19 cellular contexts compared by ENCODE assay signal in the genomic region with DNA sequence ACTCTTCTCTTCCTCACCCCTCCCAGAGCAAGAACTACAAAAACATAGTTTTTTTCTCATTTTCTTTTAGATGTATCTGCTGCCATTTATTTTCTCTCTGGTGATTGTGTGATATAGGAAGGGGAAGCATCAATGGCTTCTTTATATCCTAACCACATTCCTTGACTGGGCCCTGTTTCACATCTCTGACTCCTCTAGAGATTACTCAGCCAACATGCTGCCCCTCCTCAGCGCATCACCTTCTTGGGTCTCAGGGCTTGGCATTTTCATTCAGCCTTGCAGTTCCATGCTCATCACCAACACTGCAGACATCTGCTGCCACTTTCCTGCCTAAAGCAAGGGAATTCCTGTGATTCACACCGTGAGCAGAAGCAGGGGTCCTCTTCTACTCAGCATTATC.
"Had no signal": no experiment of that assay in that cellular context is flagged by ENCODE, and none has a peak within 500 bp of the region (broad histone marks: within the 10 kb centered on the region; RNA-seq: fewer than 3 reads in every experiment).

No MANE protein-coding gene starts in this region.

- H3K27me3 Mint-ChIP-seq: central memory CD8-positive, alpha-beta T cell; memory B cell; naive B cell had no signal

- H3K36me3 Mint-ChIP-seq: neural progenitor cell had no signal

- DNase-seq: activated CD4-positive, alpha-beta T cell treated with anti-CD3 and anti-CD28 coated beads for 1 hour; activated naive CD4-positive, alpha-beta T cell treated with Interleukin-2 at 50 U/mL for 16 hours; anterior cingulate cortex; brain microvascular endothelial cell; colonic mucosa; endodermal cell; gastrocnemius medialis; head of caudate nucleus; left ventricle myocardium inferior; mucosa of descending colon; naive B cell; psoas muscle; right cardiac atrium; testis; WERI-Rb-1 had no signal

- H3K4me1 Mint-ChIP-seq: endodermal cell, memory B cell, naive B cell had no signal

- H3K9me3 ChIP-seq: colonic mucosa, gastrocnemius medialis, left ventricle myocardium inferior, mucosa of descending colon, psoas muscle, testis, upper lobe of left lung had no signal

- H3K9me3 Mint-ChIP-seq: central memory CD8-positive, alpha-beta T cell; endodermal cell; memory B cell; naive B cell; neural progenitor cell had no signal

- H3K4me2 ChIP-seq: neural progenitor cell had no signal

- H3K27ac ChIP-seq: brain microvascular endothelial cell, colonic mucosa, gastrocnemius medialis, left ventricle myocardium inferior, neural progenitor cell, psoas muscle, testis, upper lobe of left lung, WERI-Rb-1 had no signal

- H3K27ac Mint-ChIP-seq: endodermal cell, memory B cell, neural progenitor cell had no signal

- H3K9ac ChIP-seq: neural progenitor cell had no signal

- H3K27me3 ChIP-seq: brain microvascular endothelial cell, colonic mucosa, gastrocnemius medialis, neural progenitor cell, testis, upper lobe of left lung had no signal

- H3K4me1 ChIP-seq: colonic mucosa, gastrocnemius medialis, left ventricle myocardium inferior, neural progenitor cell, psoas muscle, testis, upper lobe of left lung had no signal

- H3K36me3 ChIP-seq: brain microvascular endothelial cell, colonic mucosa, gastrocnemius medialis, left ventricle myocardium inferior, neural progenitor cell, upper lobe of left lung, WERI-Rb-1 had no signal

- H3K4me3 ChIP-seq: colonic mucosa, gastrocnemius medialis, left ventricle myocardium inferior, mucosa of descending colon, neural progenitor cell, psoas muscle, testis, upper lobe of left lung had no signal

- ATAC-seq: gastrocnemius medialis, mucosa of descending colon, psoas muscle, right cardiac atrium had no signal

- H3K4me3 Mint-ChIP-seq: central memory CD8-positive, alpha-beta T cell; endodermal cell; memory B cell; naive B cell; neural progenitor cell had no signal
